1 cellular context compared by ENCODE assay signal in the genomic region with DNA sequence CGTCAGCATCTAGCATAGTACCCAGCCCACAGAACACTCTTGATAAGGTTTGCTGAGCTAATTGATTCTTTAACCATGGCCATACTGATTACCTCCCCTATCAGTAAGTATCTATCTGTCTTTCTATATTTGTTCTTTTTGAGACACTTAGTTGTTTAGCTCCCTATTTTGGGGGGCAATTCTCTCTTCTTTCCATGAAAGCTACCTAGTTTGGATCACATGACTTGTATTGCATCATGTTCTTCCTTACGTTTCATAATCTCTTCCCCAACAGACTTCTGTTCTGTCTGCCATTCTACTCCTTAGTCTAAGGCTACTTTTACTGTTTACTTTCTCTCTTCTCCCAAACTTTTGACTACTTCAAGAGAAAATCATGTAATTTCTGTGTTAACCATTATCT.
TF ChIP-seq lines count a peak whose summit lies in the region.

No MANE protein-coding gene starts in this region.

TF ChIP-seq in K562, 482 proteins besides CTCF, POLR2A, EP300 and RAD21 (continues in another document):
- TF ChIP-seq ZBED1 (IDR thresholded peaks at IDR 0.05): no peak
- TF ChIP-seq ZNF696 (CRISPR knock-in tag; conservative IDR thresholded peaks at IDR 0.05): no peak
- TF ChIP-seq MTA2 (IDR thresholded peaks at IDR 0.05; ENCODE audit: low read depth): 0 out of 2 replicates have a peak, but pooled peaks have one; percentile 18
- no peak for TF ChIP-seq NFIX (CRISPR knock-in tag; IDR thresholded peaks at IDR 0.05; ENCODE audit: low read depth)
- TF ChIP-seq HLTF (IDR thresholded peaks at IDR 0.05): no peak
- TF ChIP-seq, protein P1, sequence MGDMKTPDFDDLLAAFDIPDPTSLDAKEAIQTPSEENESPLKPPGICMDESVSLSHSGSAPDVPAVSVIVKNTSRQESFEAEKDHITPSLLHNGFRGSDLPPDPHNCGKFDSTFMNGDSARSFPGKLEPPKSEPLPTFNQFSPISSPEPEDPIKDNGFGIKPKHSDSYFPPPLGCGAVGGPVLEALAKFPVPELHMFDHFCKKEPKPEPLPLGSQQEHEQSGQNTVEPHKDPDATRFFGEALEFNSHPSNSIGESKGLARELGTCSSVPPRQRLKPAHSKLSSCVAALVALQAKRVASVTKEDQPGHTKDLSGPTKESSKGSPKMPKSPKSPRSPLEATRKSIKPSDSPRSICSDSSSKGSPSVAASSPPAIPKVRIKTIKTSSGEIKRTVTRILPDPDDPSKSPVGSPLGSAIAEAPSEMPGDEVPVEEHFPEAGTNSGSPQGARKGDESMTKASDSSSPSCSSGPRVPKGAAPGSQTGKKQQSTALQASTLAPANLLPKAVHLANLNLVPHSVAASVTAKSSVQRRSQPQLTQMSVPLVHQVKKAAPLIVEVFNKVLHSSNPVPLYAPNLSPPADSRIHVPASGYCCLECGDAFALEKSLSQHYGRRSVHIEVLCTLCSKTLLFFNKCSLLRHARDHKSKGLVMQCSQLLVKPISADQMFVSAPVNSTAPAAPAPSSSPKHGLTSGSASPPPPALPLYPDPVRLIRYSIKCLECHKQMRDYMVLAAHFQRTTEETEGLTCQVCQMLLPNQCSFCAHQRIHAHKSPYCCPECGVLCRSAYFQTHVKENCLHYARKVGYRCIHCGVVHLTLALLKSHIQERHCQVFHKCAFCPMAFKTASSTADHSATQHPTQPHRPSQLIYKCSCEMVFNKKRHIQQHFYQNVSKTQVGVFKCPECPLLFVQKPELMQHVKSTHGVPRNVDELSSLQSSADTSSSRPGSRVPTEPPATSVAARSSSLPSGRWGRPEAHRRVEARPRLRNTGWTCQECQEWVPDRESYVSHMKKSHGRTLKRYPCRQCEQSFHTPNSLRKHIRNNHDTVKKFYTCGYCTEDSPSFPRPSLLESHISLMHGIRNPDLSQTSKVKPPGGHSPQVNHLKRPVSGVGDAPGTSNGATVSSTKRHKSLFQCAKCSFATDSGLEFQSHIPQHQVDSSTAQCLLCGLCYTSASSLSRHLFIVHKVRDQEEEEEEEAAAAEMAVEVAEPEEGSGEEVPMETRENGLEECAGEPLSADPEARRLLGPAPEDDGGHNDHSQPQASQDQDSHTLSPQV (IDR thresholded peaks at IDR 0.05): peak; percentile 65; the same call in 1 of the 2 replicates
- TF ChIP-seq BRD9 (IDR thresholded peaks at IDR 0.05; ENCODE audit: low read depth, partially characterized antibody): peak; percentile 40
- TF ChIP-seq, protein P2, sequence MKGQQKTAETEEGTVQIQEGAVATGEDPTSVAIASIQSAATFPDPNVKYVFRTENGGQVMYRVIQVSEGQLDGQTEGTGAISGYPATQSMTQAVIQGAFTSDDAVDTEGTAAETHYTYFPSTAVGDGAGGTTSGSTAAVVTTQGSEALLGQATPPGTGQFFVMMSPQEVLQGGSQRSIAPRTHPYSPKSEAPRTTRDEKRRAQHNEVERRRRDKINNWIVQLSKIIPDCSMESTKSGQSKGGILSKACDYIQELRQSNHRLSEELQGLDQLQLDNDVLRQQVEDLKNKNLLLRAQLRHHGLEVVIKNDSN (CRISPR knock-in tag; IDR thresholded peaks at IDR 0.05): peak; percentile 10; the same call in 1 of the 2 replicates
- 0 out of 2 replicates have a peak, but pooled peaks have one; percentile 38 for TF ChIP-seq KLF6 (CRISPR knock-in tag; IDR thresholded peaks at IDR 0.05; ENCODE audit: borderline replicate concordance)
- TF ChIP-seq, protein P3, sequence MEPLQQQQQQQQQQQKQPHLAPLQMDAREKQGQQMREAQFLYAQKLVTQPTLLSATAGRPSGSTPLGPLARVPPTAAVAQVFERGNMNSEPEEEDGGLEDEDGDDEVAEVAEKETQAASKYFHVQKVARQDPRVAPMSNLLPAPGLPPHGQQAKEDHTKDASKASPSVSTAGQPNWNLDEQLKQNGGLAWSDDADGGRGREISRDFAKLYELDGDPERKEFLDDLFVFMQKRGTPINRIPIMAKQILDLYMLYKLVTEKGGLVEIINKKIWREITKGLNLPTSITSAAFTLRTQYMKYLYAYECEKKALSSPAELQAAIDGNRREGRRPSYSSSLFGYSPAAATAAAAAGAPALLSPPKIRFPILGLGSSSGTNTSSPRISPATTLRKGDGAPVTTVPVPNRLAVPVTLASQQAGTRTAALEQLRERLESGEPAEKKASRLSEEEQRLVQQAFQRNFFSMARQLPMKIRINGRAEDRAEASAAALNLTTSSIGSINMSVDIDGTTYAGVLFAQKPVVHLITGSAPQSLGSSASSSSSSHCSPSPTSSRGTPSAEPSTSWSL (CRISPR knock-in tag; IDR thresholded peaks at IDR 0.05; ENCODE audit: borderline replicate concordance): no peak
- TF ChIP-seq ZNF695 (CRISPR knock-in tag; IDR thresholded peaks at IDR 0.05): no peak
- peak; percentile 62 for TF ChIP-seq SMARCA4 (IDR thresholded peaks at IDR 0.05)
- no peak for TF ChIP-seq NR2C1 (IDR thresholded peaks at IDR 0.05)
- peak; percentile 52; the same call in 1 of the 2 replicates for TF ChIP-seq NR2C1 (tag; IDR thresholded peaks at IDR 0.05)
- TF ChIP-seq, protein P4, sequence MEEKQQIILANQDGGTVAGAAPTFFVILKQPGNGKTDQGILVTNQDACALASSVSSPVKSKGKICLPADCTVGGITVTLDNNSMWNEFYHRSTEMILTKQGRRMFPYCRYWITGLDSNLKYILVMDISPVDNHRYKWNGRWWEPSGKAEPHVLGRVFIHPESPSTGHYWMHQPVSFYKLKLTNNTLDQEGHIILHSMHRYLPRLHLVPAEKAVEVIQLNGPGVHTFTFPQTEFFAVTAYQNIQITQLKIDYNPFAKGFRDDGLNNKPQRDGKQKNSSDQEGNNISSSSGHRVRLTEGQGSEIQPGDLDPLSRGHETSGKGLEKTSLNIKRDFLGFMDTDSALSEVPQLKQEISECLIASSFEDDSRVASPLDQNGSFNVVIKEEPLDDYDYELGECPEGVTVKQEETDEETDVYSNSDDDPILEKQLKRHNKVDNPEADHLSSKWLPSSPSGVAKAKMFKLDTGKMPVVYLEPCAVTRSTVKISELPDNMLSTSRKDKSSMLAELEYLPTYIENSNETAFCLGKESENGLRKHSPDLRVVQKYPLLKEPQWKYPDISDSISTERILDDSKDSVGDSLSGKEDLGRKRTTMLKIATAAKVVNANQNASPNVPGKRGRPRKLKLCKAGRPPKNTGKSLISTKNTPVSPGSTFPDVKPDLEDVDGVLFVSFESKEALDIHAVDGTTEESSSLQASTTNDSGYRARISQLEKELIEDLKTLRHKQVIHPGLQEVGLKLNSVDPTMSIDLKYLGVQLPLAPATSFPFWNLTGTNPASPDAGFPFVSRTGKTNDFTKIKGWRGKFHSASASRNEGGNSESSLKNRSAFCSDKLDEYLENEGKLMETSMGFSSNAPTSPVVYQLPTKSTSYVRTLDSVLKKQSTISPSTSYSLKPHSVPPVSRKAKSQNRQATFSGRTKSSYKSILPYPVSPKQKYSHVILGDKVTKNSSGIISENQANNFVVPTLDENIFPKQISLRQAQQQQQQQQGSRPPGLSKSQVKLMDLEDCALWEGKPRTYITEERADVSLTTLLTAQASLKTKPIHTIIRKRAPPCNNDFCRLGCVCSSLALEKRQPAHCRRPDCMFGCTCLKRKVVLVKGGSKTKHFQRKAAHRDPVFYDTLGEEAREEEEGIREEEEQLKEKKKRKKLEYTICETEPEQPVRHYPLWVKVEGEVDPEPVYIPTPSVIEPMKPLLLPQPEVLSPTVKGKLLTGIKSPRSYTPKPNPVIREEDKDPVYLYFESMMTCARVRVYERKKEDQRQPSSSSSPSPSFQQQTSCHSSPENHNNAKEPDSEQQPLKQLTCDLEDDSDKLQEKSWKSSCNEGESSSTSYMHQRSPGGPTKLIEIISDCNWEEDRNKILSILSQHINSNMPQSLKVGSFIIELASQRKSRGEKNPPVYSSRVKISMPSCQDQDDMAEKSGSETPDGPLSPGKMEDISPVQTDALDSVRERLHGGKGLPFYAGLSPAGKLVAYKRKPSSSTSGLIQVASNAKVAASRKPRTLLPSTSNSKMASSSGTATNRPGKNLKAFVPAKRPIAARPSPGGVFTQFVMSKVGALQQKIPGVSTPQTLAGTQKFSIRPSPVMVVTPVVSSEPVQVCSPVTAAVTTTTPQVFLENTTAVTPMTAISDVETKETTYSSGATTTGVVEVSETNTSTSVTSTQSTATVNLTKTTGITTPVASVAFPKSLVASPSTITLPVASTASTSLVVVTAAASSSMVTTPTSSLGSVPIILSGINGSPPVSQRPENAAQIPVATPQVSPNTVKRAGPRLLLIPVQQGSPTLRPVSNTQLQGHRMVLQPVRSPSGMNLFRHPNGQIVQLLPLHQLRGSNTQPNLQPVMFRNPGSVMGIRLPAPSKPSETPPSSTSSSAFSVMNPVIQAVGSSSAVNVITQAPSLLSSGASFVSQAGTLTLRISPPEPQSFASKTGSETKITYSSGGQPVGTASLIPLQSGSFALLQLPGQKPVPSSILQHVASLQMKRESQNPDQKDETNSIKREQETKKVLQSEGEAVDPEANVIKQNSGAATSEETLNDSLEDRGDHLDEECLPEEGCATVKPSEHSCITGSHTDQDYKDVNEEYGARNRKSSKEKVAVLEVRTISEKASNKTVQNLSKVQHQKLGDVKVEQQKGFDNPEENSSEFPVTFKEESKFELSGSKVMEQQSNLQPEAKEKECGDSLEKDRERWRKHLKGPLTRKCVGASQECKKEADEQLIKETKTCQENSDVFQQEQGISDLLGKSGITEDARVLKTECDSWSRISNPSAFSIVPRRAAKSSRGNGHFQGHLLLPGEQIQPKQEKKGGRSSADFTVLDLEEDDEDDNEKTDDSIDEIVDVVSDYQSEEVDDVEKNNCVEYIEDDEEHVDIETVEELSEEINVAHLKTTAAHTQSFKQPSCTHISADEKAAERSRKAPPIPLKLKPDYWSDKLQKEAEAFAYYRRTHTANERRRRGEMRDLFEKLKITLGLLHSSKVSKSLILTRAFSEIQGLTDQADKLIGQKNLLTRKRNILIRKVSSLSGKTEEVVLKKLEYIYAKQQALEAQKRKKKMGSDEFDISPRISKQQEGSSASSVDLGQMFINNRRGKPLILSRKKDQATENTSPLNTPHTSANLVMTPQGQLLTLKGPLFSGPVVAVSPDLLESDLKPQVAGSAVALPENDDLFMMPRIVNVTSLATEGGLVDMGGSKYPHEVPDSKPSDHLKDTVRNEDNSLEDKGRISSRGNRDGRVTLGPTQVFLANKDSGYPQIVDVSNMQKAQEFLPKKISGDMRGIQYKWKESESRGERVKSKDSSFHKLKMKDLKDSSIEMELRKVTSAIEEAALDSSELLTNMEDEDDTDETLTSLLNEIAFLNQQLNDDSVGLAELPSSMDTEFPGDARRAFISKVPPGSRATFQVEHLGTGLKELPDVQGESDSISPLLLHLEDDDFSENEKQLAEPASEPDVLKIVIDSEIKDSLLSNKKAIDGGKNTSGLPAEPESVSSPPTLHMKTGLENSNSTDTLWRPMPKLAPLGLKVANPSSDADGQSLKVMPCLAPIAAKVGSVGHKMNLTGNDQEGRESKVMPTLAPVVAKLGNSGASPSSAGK (IDR thresholded peaks at IDR 0.05): no peak
- TF ChIP-seq MXD1 (CRISPR knock-in tag; IDR thresholded peaks at IDR 0.05; ENCODE audit: borderline replicate concordance, poor library complexity, severe bottlenecking): no peak
- no peak for TF ChIP-seq ATF1 (CRISPR knock-in tag; IDR thresholded peaks at IDR 0.05)
- peak; percentile 34 for TF ChIP-seq ATF1 (tag; IDR thresholded peaks at IDR 0.05)
- TF ChIP-seq, protein P5, sequence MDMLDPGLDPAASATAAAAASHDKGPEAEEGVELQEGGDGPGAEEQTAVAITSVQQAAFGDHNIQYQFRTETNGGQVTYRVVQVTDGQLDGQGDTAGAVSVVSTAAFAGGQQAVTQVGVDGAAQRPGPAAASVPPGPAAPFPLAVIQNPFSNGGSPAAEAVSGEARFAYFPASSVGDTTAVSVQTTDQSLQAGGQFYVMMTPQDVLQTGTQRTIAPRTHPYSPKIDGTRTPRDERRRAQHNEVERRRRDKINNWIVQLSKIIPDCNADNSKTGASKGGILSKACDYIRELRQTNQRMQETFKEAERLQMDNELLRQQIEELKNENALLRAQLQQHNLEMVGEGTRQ (CRISPR knock-in tag; IDR thresholded peaks at IDR 0.05): peak; percentile 70
- TF ChIP-seq, protein P6, sequence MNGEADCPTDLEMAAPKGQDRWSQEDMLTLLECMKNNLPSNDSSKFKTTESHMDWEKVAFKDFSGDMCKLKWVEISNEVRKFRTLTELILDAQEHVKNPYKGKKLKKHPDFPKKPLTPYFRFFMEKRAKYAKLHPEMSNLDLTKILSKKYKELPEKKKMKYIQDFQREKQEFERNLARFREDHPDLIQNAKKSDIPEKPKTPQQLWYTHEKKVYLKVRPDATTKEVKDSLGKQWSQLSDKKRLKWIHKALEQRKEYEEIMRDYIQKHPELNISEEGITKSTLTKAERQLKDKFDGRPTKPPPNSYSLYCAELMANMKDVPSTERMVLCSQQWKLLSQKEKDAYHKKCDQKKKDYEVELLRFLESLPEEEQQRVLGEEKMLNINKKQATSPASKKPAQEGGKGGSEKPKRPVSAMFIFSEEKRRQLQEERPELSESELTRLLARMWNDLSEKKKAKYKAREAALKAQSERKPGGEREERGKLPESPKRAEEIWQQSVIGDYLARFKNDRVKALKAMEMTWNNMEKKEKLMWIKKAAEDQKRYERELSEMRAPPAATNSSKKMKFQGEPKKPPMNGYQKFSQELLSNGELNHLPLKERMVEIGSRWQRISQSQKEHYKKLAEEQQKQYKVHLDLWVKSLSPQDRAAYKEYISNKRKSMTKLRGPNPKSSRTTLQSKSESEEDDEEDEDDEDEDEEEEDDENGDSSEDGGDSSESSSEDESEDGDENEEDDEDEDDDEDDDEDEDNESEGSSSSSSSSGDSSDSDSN (IDR thresholded peaks at IDR 0.05; ENCODE audit: borderline replicate concordance in 1 of 2, low read depth in 2 of 2, low read length in 2 of 2): no peak
- 0 out of 2 replicates have a peak, but pooled peaks have one; percentile 24 for TF ChIP-seq MTA1 (IDR thresholded peaks at IDR 0.05; ENCODE audit: borderline replicate concordance)
- TF ChIP-seq EP400 (IDR thresholded peaks at IDR 0.05): peak; percentile 62
- TF ChIP-seq CHAMP1 (IDR thresholded peaks at IDR 0.05): peak; percentile 73; the same call in 1 of the 2 replicates
- TF ChIP-seq BACH1 (tag; IDR thresholded peaks at IDR 0.05): no peak
- no peak for TF ChIP-seq ZNF444 (CRISPR knock-in tag; IDR thresholded peaks at IDR 0.05)
- TF ChIP-seq RFX5 (IDR thresholded peaks at IDR 0.05; ENCODE audit: low read depth, low read length): no peak
- peak; percentile 17; the same call in 1 of the 2 replicates for TF ChIP-seq L3MBTL2 (IDR thresholded peaks at IDR 0.05)
